ENCODE assay signal across 12 cellular contexts in the genomic region with DNA sequence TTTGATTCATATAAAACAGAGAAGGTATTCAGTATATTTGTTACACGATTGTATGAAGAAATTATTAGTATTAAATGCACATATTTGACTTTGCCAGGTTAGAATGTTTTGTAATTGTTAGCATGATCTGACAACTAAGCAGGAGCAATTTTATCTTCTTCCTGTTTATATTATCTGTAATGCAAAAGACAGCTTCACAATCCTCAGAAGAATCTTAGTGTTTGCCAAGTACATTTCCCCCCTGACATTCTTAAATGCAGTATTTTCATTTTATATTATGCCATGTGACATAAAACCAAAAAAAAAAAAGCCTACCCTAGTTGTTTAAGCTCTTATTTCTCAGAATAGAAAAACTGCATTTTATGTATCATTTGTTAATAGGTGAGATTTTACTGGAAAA.
DNase-seq lines count a peak whose midpoint lies in the region; ATAC-seq lines count a peak whose summit lies in the region.
"Had no signal": no experiment of that assay in that cellular context is flagged by ENCODE, and none has a peak within 500 bp of the region (broad histone marks: within the 10 kb centered on the region; RNA-seq: fewer than 3 reads in every experiment).

No MANE protein-coding gene starts in this region.

- no peaks in the 10 kb centered on the region for H3K36me3 ChIP-seq in adipocyte (ENCODE audit: control insufficient read depth, insufficient read depth, low read length, severe bottlenecking)
- H3K36me3 ChIP-seq: BLaER1 treated with 17β-estradiol and CSF1 and Interleukin-3, amounts not matched to agents 10 nM and 100 nM had no signal

- DNase-seq in NCI-H1694 treated with DMSO at 0.1 percent for 48 hours (lab: John Stamatoyannopoulos, UW) (peak; percentile 54), NCI-H1694 (lab: John Stamatoyannopoulos, UW) (no peak), adipocyte (ENCODE audit: low read depth) (peak; percentile 24), fibroblast of peridontal ligament (ENCODE audit: extremely low read depth) (peak; percentile 26), NCI-H2029 treated with DMSO at 0.1 percent for 48 hours (lab: John Stamatoyannopoulos, UW) (no peak), middle frontal gyrus (ENCODE audit: extremely low spot score, low spot score) (no peak)
- DNase-seq in effector CD4-positive, alpha-beta T cell: no peak
- DNase-seq: NCI-H1048, NCI-H146, SHP77 treated with DMSO at 0.1 percent for 48 hours had no signal

- no peak for ATAC-seq in GM18511 (IDR thresholded peaks at IDR 0.05; ENCODE audit: unreplicated experiment)

- H3K4me1 ChIP-seq in adipocyte (ENCODE audit: control insufficient read depth, insufficient read depth, low read length): peaks cover 33% of the 10 kb centered on the region
- H3K4me1 ChIP-seq: BLaER1 treated with 17β-estradiol and CSF1 and Interleukin-3, amounts not matched to agents 10 nM and 100 nM had no signal

- no peaks in the 10 kb centered on the region for H3K9me3 ChIP-seq in adipocyte (ENCODE audit: control insufficient read depth, low read length)
- H3K9me3 ChIP-seq: BLaER1 treated with 17β-estradiol and CSF1 and Interleukin-3, amounts not matched to agents 10 nM and 100 nM had no signal

- no peaks in the 10 kb centered on the region for H3K27me3 ChIP-seq in adipocyte (replicated peaks; ENCODE audit: control insufficient read depth, insufficient read depth, low read length)
- H3K27me3 ChIP-seq: BLaER1 treated with 17β-estradiol and CSF1 and Interleukin-3, amounts not matched to agents 10 nM and 100 nM had no signal

- H3K4me3 ChIP-seq in adipocyte (ENCODE audit: low read length): peak overlapping the region; percentile 66
- H3K4me3 ChIP-seq: BLaER1 treated with 17β-estradiol and CSF1 and Interleukin-3, amounts not matched to agents 10 nM and 100 nM had no signal

- peak overlapping the region; percentile 74 for H3K9ac ChIP-seq in adipocyte (ENCODE audit: low read length)
- H3K9ac ChIP-seq: BLaER1 treated with 17β-estradiol and CSF1 and Interleukin-3, amounts not matched to agents 10 nM and 100 nM had no signal

Comparison
In these comparisons a context has a peak if more than half of its experiments do, and no peak if none do; other contexts are left out.
1. DNase-seq: peak in NCI-H1694 treated with DMSO at 0.1 percent for 48 hours (single experiment), adipocyte (single experiment) and fibroblast of peridontal ligament (single experiment); none in NCI-H1694 (single experiment), NCI-H2029 treated with DMSO at 0.1 percent for 48 hours (single experiment), effector CD4-positive, alpha-beta T cell (single experiment) and middle frontal gyrus (single experiment).